20 cellular contexts compared by ENCODE assay signal in the genomic region with DNA sequence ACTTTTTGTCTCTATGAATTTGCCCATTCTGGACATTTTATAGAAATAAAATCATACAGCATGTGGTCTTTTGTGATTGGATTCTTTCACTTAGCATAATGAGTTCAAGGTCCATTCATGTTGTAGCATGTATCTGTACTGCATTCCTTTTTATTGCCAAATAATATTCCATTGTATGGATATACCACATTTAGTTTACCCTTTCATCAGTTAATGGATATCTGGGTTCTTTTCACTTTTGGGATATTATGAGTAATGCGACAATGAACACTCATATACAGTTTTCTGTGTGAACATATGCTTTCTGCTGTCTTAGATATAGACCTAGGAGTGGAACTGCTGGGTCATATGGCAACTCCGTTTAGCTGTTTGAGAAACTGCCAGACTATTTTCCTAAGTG. TPM values are rescaled to one million over a fixed set of nuclear protein-coding genes. Genes with fewer than 3 reads are reported as not detected.
A peak's percentile ranks its signal among the peaks of the same experiment; 100 is the strongest.
DNase-seq lines count a peak whose midpoint lies in the region; ATAC-seq and TF ChIP-seq lines count a peak whose summit lies in the region.
"Had no signal": no experiment of that assay in that cellular context is flagged by ENCODE, and none has a peak within 500 bp of the region (broad histone marks: within the 10 kb centered on the region; RNA-seq: fewer than 3 reads in every experiment).

No MANE protein-coding gene starts in this region.

- intact Hi-C loops in activated CD8-positive, alpha-beta T cell treated with anti-CD3 and anti-CD28 coated beads for 36 hours (cut with micrococcal nuclease), result no loop called here
- intact Hi-C loops in CD8-positive, alpha-beta T cell (cut with DNase I, micrococcal nuclease), result no loop called here

- DNase-seq in activated CD8-positive, alpha-beta T cell treated with anti-CD3 and anti-CD28 coated beads for 36 hours, result no peak
- no peak for DNase-seq in activated CD8-positive, alpha-beta T cell treated with anti-CD3 and anti-CD28 coated beads, Interleukin-2, amount 10 ng/mL, durations not matched to agents 7 days and 5 days
- no peak for DNase-seq in naive B cell
- no peak for DNase-seq in CD8-positive, alpha-beta T cell
- DNase-seq in T-helper 2 cell treated with Interferon-gamma antibody and Interleukin-4, amounts not matched to agents 5 μg/mL and 100 μg/mL, for 36 hours (ENCODE audit: low spot score), result no peak
- DNase-seq: activated naive CD8-positive, alpha-beta T cell treated with anti-CD3 and anti-CD28 coated beads, Interleukin-2, amount 10 ng/mL, durations not matched to agents 7 days and 5 days; AML-193; CD4-positive, alpha-beta T cell; H9; left colon; NCI-H1436; NCI-H2081; NCI-H524 treated with DMSO at 0.1 percent for 48 hours; ovary had no signal

- H3K4me3 Mint-ChIP-seq in activated CD8-positive, alpha-beta T cell treated with anti-CD3 and anti-CD28 coated beads for 36 hours, result no peak overlapping the region
- H3K4me3 Mint-ChIP-seq in activated CD8-positive, alpha-beta T cell treated with anti-CD3 and anti-CD28 coated beads, Interleukin-2, amount 10 ng/mL, durations not matched to agents 7 days and 5 days, result no peak overlapping the region
- no peak overlapping the region for H3K4me3 Mint-ChIP-seq in activated T-helper 17 cell treated with anti-CD3 and anti-CD28 coated beads, Interleukin-2, amount 50 U/mL, for 72 hours
- H3K4me3 Mint-ChIP-seq in naive B cell, result no peak overlapping the region
- no peak overlapping the region for H3K4me3 Mint-ChIP-seq in CD8-positive, alpha-beta T cell
- no peak overlapping the region for H3K4me3 Mint-ChIP-seq in T-helper 2 cell treated with Interferon-gamma antibody and Interleukin-4, amounts not matched to agents 5 μg/mL and 100 μg/mL, for 36 hours
- H3K4me3 Mint-ChIP-seq: activated naive CD8-positive, alpha-beta T cell treated with anti-CD3 and anti-CD28 coated beads, Interleukin-2, amount 10 ng/mL, durations not matched to agents 7 days and 5 days; CD4-positive, alpha-beta T cell; H9; neural crest cell had no signal

- H3K4me1 Mint-ChIP-seq in activated CD8-positive, alpha-beta T cell treated with anti-CD3 and anti-CD28 coated beads for 36 hours (ENCODE audit: low read depth), result peaks cover 11% of the 10 kb centered on the region
- peaks cover 20% of the 10 kb centered on the region for H3K4me1 Mint-ChIP-seq in activated CD8-positive, alpha-beta T cell treated with anti-CD3 and anti-CD28 coated beads, Interleukin-2, amount 10 ng/mL, durations not matched to agents 7 days and 5 days (ENCODE audit: low read depth)
- peaks cover 8% of the 10 kb centered on the region for H3K4me1 Mint-ChIP-seq in activated T-helper 17 cell treated with anti-CD3 and anti-CD28 coated beads, Interleukin-2, amount 50 U/mL, for 72 hours
- H3K4me1 Mint-ChIP-seq in naive B cell, result peaks cover 28 to 30% (median 30%) of the 10 kb centered on the region in 3 donors
- H3K4me1 Mint-ChIP-seq in CD8-positive, alpha-beta T cell (ENCODE audit: low read depth), result peaks cover 5% of the 10 kb centered on the region
- H3K4me1 Mint-ChIP-seq in T-helper 2 cell treated with Interferon-gamma antibody and Interleukin-4, amounts not matched to agents 5 μg/mL and 100 μg/mL, for 36 hours (ENCODE audit: low read depth), result peaks cover 9% of the 10 kb centered on the region
- H3K4me1 Mint-ChIP-seq: neural crest cell had no signal

- H3K4me3 ChIP-seq in HEK293 (ENCODE audit: low read depth, low read length), result no peak overlapping the region
- H3K4me3 ChIP-seq in CD8-positive, alpha-beta T cell (ENCODE audit: low read depth, low read length), result no peak overlapping the region
- H3K4me3 ChIP-seq: ascending aorta, cardiac muscle cell, ovary had no signal

- H3K36me3 ChIP-seq in HEK293 (ENCODE audit: control insufficient read depth in 2 of 2, insufficient read depth in 1 of 2, low read length in 2 of 2), result no peaks in the 10 kb centered on the region
- H3K36me3 ChIP-seq in CD8-positive, alpha-beta T cell (ENCODE audit: insufficient read depth, low read length), result no peaks in the 10 kb centered on the region
- H3K36me3 ChIP-seq: ascending aorta, cardiac muscle cell, ovary had no signal

- ATAC-seq in activated CD8-positive, alpha-beta T cell treated with anti-CD3 and anti-CD28 coated beads for 36 hours, result no peak
- ATAC-seq in activated CD8-positive, alpha-beta T cell treated with anti-CD3 and anti-CD28 coated beads, Interleukin-2, amount 10 ng/mL, durations not matched to agents 7 days and 5 days, result no peak
- ATAC-seq in activated T-helper 17 cell treated with anti-CD3 and anti-CD28 coated beads, Interleukin-2, amount 50 U/mL, for 72 hours (replicated peaks), result no peak
- ATAC-seq in naive B cell (ENCODE audit: low read depth in 2 of 2), result no peak
- ATAC-seq in CD8-positive, alpha-beta T cell, result no peak
- ATAC-seq in activated CD4-positive, CD25-positive, alpha-beta regulatory T cell treated with anti-CD3 and anti-CD28 coated beads, Interleukin-2, amount 50 U/mL, for 24 hours, result no peak
- ATAC-seq: left colon had no signal

- no peaks in the 10 kb centered on the region; the same call in 1 of the 2 replicates for H3K9me3 ChIP-seq in HEK293 (ENCODE audit: control insufficient read depth, insufficient read depth, low read depth, low read length)
- no peaks in the 10 kb centered on the region for H3K9me3 ChIP-seq in CD8-positive, alpha-beta T cell (ENCODE audit: low read length)
- H3K9me3 ChIP-seq: ascending aorta, ovary had no signal

- POLR2A ChIA-PET in activated CD8-positive, alpha-beta T cell treated with anti-CD3 and anti-CD28 coated beads for 36 hours (lab: Charles Lee), result no interaction called here
- POLR2A ChIA-PET in activated CD8-positive, alpha-beta T cell treated with anti-CD3 and anti-CD28 coated beads, Interleukin-2, amount 10 ng/mL, durations not matched to agents 7 days and 5 days (lab: Charles Lee), result no interaction called here
- POLR2A ChIA-PET in HEK293 (lab: Yijun Ruan, JAX), result no interaction called here
- POLR2A ChIA-PET in CD8-positive, alpha-beta T cell (lab: Charles Lee), result no interaction called here

- no peak for TF ChIP-seq CTCF in activated CD8-positive, alpha-beta T cell treated with anti-CD3 and anti-CD28 coated beads for 36 hours (IDR thresholded peaks at IDR 0.05)
- TF ChIP-seq CTCF in HEK293 (tag by site-specific recombination; IDR thresholded peaks at IDR 0.05), result no peak
- no peak for TF ChIP-seq CTCF in CD8-positive, alpha-beta T cell (IDR thresholded peaks at IDR 0.05)

- CTCF ChIA-PET in activated CD8-positive, alpha-beta T cell treated with anti-CD3 and anti-CD28 coated beads for 36 hours (lab: Charles Lee), result no interaction called here
- CTCF ChIA-PET in activated CD8-positive, alpha-beta T cell treated with anti-CD3 and anti-CD28 coated beads, Interleukin-2, amount 10 ng/mL, durations not matched to agents 7 days and 5 days (lab: Charles Lee), result interaction anchor here (0.6 kb wide), 1 partner anchor 1732 kb away, joined by 3 read pairs; no protein-coding TSS in a partner anchor
- CTCF ChIA-PET in HEK293 (lab: Yijun Ruan, JAX), result no interaction called here
- CTCF ChIA-PET in CD8-positive, alpha-beta T cell (lab: Charles Lee), result no interaction called here

- no peak overlapping the region for H3K27ac ChIP-seq in HEK293 (ENCODE audit: extremely low read depth, low read depth, low read length)
- H3K27ac ChIP-seq in CD8-positive, alpha-beta T cell (ENCODE audit: low read depth, low read length), result no peak overlapping the region
- H3K27ac ChIP-seq: ascending aorta, cardiac muscle cell, ovary had no signal

- H3K27ac Mint-ChIP-seq in activated CD8-positive, alpha-beta T cell treated with anti-CD3 and anti-CD28 coated beads for 36 hours, result peak overlapping the region; percentile 37
- no peak overlapping the region for H3K27ac Mint-ChIP-seq in activated CD8-positive, alpha-beta T cell treated with anti-CD3 and anti-CD28 coated beads, Interleukin-2, amount 10 ng/mL, durations not matched to agents 7 days and 5 days
- peak overlapping the region; percentile 73 for H3K27ac Mint-ChIP-seq in activated T-helper 17 cell treated with anti-CD3 and anti-CD28 coated beads, Interleukin-2, amount 50 U/mL, for 72 hours
- H3K27ac Mint-ChIP-seq in naive B cell, result peak overlapping the region; percentile 91 to 98 (median 93)
- H3K27ac Mint-ChIP-seq in CD8-positive, alpha-beta T cell, result no peak overlapping the region
- no peak overlapping the region for H3K27ac Mint-ChIP-seq in T-helper 2 cell treated with Interferon-gamma antibody and Interleukin-4, amounts not matched to agents 5 μg/mL and 100 μg/mL, for 36 hours
- H3K27ac Mint-ChIP-seq: CD4-positive, alpha-beta T cell; H9 had no signal

- H3K36me3 Mint-ChIP-seq in activated CD8-positive, alpha-beta T cell treated with anti-CD3 and anti-CD28 coated beads for 36 hours (ENCODE audit: low read depth), result no peaks in the 10 kb centered on the region
- no peaks in the 10 kb centered on the region for H3K36me3 Mint-ChIP-seq in activated CD8-positive, alpha-beta T cell treated with anti-CD3 and anti-CD28 coated beads, Interleukin-2, amount 10 ng/mL, durations not matched to agents 7 days and 5 days (ENCODE audit: low read depth)
- H3K36me3 Mint-ChIP-seq in activated T-helper 17 cell treated with anti-CD3 and anti-CD28 coated beads, Interleukin-2, amount 50 U/mL, for 72 hours (ENCODE audit: low read depth), result no peaks in the 10 kb centered on the region
- no peaks in the 10 kb centered on the region for H3K36me3 Mint-ChIP-seq in naive B cell
- no peaks in the 10 kb centered on the region for H3K36me3 Mint-ChIP-seq in CD8-positive, alpha-beta T cell
- H3K36me3 Mint-ChIP-seq in T-helper 2 cell treated with Interferon-gamma antibody and Interleukin-4, amounts not matched to agents 5 μg/mL and 100 μg/mL, for 36 hours (ENCODE audit: low read depth), result no peaks in the 10 kb centered on the region

- peaks cover 5% of the 10 kb centered on the region for H3K9me3 Mint-ChIP-seq in activated CD8-positive, alpha-beta T cell treated with anti-CD3 and anti-CD28 coated beads for 36 hours
- H3K9me3 Mint-ChIP-seq in activated CD8-positive, alpha-beta T cell treated with anti-CD3 and anti-CD28 coated beads, Interleukin-2, amount 10 ng/mL, durations not matched to agents 7 days and 5 days (ENCODE audit: insufficient read depth), result no peaks in the 10 kb centered on the region
- no peaks in the 10 kb centered on the region for H3K9me3 Mint-ChIP-seq in activated T-helper 17 cell treated with anti-CD3 and anti-CD28 coated beads, Interleukin-2, amount 50 U/mL, for 72 hours
- peaks cover 0 to 14% (median 3%) of the 10 kb centered on the region in 7 donors for H3K9me3 Mint-ChIP-seq in naive B cell
- peaks cover 4% of the 10 kb centered on the region for H3K9me3 Mint-ChIP-seq in CD8-positive, alpha-beta T cell
- peaks cover 13% of the 10 kb centered on the region for H3K9me3 Mint-ChIP-seq in T-helper 2 cell treated with Interferon-gamma antibody and Interleukin-4, amounts not matched to agents 5 μg/mL and 100 μg/mL, for 36 hours

- no peaks in the 10 kb centered on the region for H3K4me1 ChIP-seq in HEK293 (ENCODE audit: control insufficient read depth, insufficient read depth, low read length)
- no peaks in the 10 kb centered on the region for H3K4me1 ChIP-seq in CD8-positive, alpha-beta T cell (ENCODE audit: insufficient read depth, low read length)
- H3K4me1 ChIP-seq: ascending aorta had no signal

- H3K27me3 ChIP-seq in CD8-positive, alpha-beta T cell (ENCODE audit: insufficient read depth, low read length), result no peaks in the 10 kb centered on the region
- H3K27me3 ChIP-seq: ascending aorta, cardiac muscle cell, ovary had no signal

- peaks cover 6% of the 10 kb centered on the region for H3K27me3 Mint-ChIP-seq in activated CD8-positive, alpha-beta T cell treated with anti-CD3 and anti-CD28 coated beads for 36 hours
- peaks cover 5% of the 10 kb centered on the region for H3K27me3 Mint-ChIP-seq in activated CD8-positive, alpha-beta T cell treated with anti-CD3 and anti-CD28 coated beads, Interleukin-2, amount 10 ng/mL, durations not matched to agents 7 days and 5 days (ENCODE audit: low read depth)
- H3K27me3 Mint-ChIP-seq in activated T-helper 17 cell treated with anti-CD3 and anti-CD28 coated beads, Interleukin-2, amount 50 U/mL, for 72 hours, result peaks cover 6% of the 10 kb centered on the region
- H3K27me3 Mint-ChIP-seq in naive B cell, result peaks cover 5 to 8% (median 6%) of the 10 kb centered on the region in 3 donors
- no peaks in the 10 kb centered on the region for H3K27me3 Mint-ChIP-seq in CD8-positive, alpha-beta T cell (ENCODE audit: low read depth)
- H3K27me3 Mint-ChIP-seq in T-helper 2 cell treated with Interferon-gamma antibody and Interleukin-4, amounts not matched to agents 5 μg/mL and 100 μg/mL, for 36 hours (ENCODE audit: low read depth), result no peaks in the 10 kb centered on the region
- H3K27me3 Mint-ChIP-seq: CD4-positive, alpha-beta T cell had no signal

RNA-seq across cellular contexts. Expression of gene MAST4, which starts 41.3 kb away (rescaled TPM):
- 10 to 100 TPM in 1 of 2 experiments, 1 to 10 TPM in 1; 7.6 to 10.0 TPM for total RNA-seq in activated CD8-positive, alpha-beta T cell treated with anti-CD3 and anti-CD28 coated beads for 36 hours
- 1 to 10 TPM; 5.5 to 7.1 TPM for total RNA-seq in activated CD8-positive, alpha-beta T cell treated with anti-CD3 and anti-CD28 coated beads, Interleukin-2, amount 10 ng/mL, durations not matched to agents 7 days and 5 days
- total RNA-seq in activated T-helper 17 cell treated with anti-CD3 and anti-CD28 coated beads, Interleukin-2, amount 50 U/mL, for 72 hours, result 100 to 1,000 TPM in 1 of 2 donors, 10 to 100 TPM in 1; 42.1 to 103 TPM
- polyA plus RNA-seq in naive B cell (ENCODE audit: low read depth in 6 of 6), result 1 to 10 TPM in 4 of 6 donors, under 1 TPM in 2; 0.17 to 2.3 (median 1.3) TPM
- 1 to 10 TPM; 8.5 to 9.5 TPM for total RNA-seq in CD8-positive, alpha-beta T cell

Comparison
In these comparisons a context has a peak if more than half of its experiments do, and no peak if none do; other contexts are left out.
1. H3K27ac Mint-ChIP-seq: peak in activated CD8-positive, alpha-beta T cell treated with anti-CD3 and anti-CD28 coated beads for 36 hours (single experiment), activated T-helper 17 cell treated with anti-CD3 and anti-CD28 coated beads, Interleukin-2, amount 50 U/mL, for 72 hours (single experiment) and naive B cell (6 of 6); none in activated CD8-positive, alpha-beta T cell treated with anti-CD3 and anti-CD28 coated beads, Interleukin-2, amount 10 ng/mL, durations not matched to agents 7 days and 5 days (single experiment), CD8-positive, alpha-beta T cell (single experiment) and T-helper 2 cell treated with Interferon-gamma antibody and Interleukin-4, amounts not matched to agents 5 μg/mL and 100 μg/mL, for 36 hours (single experiment).